9 cellular contexts compared by ENCODE assay signal in genomic region chr16:73015612-73016487, GRCh38.
DNase-seq lines count a peak whose midpoint lies in the region; ATAC-seq and TF ChIP-seq lines count a peak whose summit lies in the region.
"Had no signal": no experiment of that assay in that cellular context is flagged by ENCODE, and none has a peak within 500 bp of the region (broad histone marks: within the 10 kb centered on the region; RNA-seq: fewer than 3 reads in every experiment).

No MANE protein-coding gene starts in this region.

- peak; percentile 91 for ATAC-seq in GM18907 (IDR thresholded peaks at IDR 0.05; ENCODE audit: unreplicated experiment)
- peak; percentile 65 for ATAC-seq in HG02884 (IDR thresholded peaks at IDR 0.05; ENCODE audit: unreplicated experiment)

- peak overlapping the region in 1 of 3 experiments; percentile 2 for H3K4me3 Mint-ChIP-seq in nephron
- H3K4me3 Mint-ChIP-seq in activated naive CD4-positive, alpha-beta T cell treated with anti-CD3 and anti-CD28 coated beads, Interleukin-2, amount 10 ng/mL, durations not matched to agents 7 days and 5 days: no peak overlapping the region
- H3K4me3 Mint-ChIP-seq: central memory CD8-positive, alpha-beta T cell had no signal

- no peak for TF ChIP-seq CTCF in nephron (IDR thresholded peaks at IDR 0.05; ENCODE audit: unreplicated experiment in 3 of 3)

- CTCF ChIA-PET in activated naive CD4-positive, alpha-beta T cell treated with anti-CD3 and anti-CD28 coated beads, Interleukin-2, amount 10 ng/mL, durations not matched to agents 7 days and 5 days (lab: Charles Lee): no interaction called here

- H3K27ac Mint-ChIP-seq in nephron: peak overlapping the region; percentile 24 to 89 (median 39)
- H3K27ac Mint-ChIP-seq in activated naive CD4-positive, alpha-beta T cell treated with anti-CD3 and anti-CD28 coated beads, Interleukin-2, amount 10 ng/mL, durations not matched to agents 7 days and 5 days: no peak overlapping the region

- no peaks in the 10 kb centered on the region for H3K9me3 Mint-ChIP-seq in nephron
- no peaks in the 10 kb centered on the region for H3K9me3 Mint-ChIP-seq in activated naive CD4-positive, alpha-beta T cell treated with anti-CD3 and anti-CD28 coated beads, Interleukin-2, amount 10 ng/mL, durations not matched to agents 7 days and 5 days

- DNase-seq in NOMO-1 treated with DMSO at 0.1 percent for 48 hours (lab: John Stamatoyannopoulos, UW; ENCODE audit: unreplicated experiment): peak; percentile 89
- no peak for DNase-seq in stimulated activated CD4-positive, alpha-beta T cell treated with anti-CD3 and anti-CD28 coated beads, Interleukin-2, amount 100 ng/mL, for 48 hours
- DNase-seq in NCI-H1417 (lab: John Stamatoyannopoulos, UW): no peak
- DNase-seq in RKO (ENCODE audit: low spot score): no peak
- DNase-seq in activated naive CD4-positive, alpha-beta T cell treated with anti-CD3 and anti-CD28 coated beads, Interleukin-2, amount 10 ng/mL, durations not matched to agents 7 days and 5 days: no peak

- H3K36me3 Mint-ChIP-seq in nephron (ENCODE audit: low read depth): peaks cover 4% of the 10 kb centered on the region
- H3K36me3 Mint-ChIP-seq in activated naive CD4-positive, alpha-beta T cell treated with anti-CD3 and anti-CD28 coated beads, Interleukin-2, amount 10 ng/mL, durations not matched to agents 7 days and 5 days: no peaks in the 10 kb centered on the region

- H3K4me1 Mint-ChIP-seq in nephron: peaks cover 43% of the 10 kb centered on the region
- H3K4me1 Mint-ChIP-seq in activated naive CD4-positive, alpha-beta T cell treated with anti-CD3 and anti-CD28 coated beads, Interleukin-2, amount 10 ng/mL, durations not matched to agents 7 days and 5 days: no peaks in the 10 kb centered on the region
- H3K4me1 Mint-ChIP-seq: central memory CD8-positive, alpha-beta T cell had no signal

- H3K27me3 Mint-ChIP-seq in nephron (ENCODE audit: low read depth): peaks cover 11% of the 10 kb centered on the region
- H3K27me3 Mint-ChIP-seq in activated naive CD4-positive, alpha-beta T cell treated with anti-CD3 and anti-CD28 coated beads, Interleukin-2, amount 10 ng/mL, durations not matched to agents 7 days and 5 days: peaks cover 5% of the 10 kb centered on the region
- H3K27me3 Mint-ChIP-seq: central memory CD8-positive, alpha-beta T cell had no signal
